27 cellular contexts compared by ENCODE assay signal in the genomic region with DNA sequence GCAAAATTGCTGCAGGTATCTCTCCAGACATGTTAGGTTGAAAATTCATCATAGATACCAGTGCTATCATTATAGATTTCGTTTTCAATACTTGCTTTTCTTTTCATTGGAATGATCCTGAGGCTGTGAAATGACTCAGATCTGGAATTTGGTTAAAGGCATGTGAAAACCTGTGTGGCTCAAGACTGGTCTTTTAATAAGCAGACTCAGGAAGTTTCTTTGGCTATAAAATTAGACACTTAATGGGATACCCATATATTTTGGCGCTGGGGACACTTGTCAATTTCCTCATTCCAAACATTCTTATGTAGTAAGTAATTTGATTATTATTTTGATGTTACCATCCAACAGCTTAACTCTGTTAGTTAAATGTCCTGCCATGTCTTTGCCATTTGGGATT.
"Had no signal": no experiment of that assay in that cellular context is flagged by ENCODE, and none has a peak within 500 bp of the region (broad histone marks: within the 10 kb centered on the region; RNA-seq: fewer than 3 reads in every experiment).

No MANE protein-coding gene starts in this region.

- H3K4me3 ChIP-seq: SK-N-MC had no signal

- ATAC-seq: activated T-cell treated with anti-CD3 and anti-CD28 coated beads, Interleukin-2, amount 50 U/mL, for 4 hours; activated T-helper 17 cell treated with anti-CD3 and anti-CD28 coated beads, Interleukin-2, amount 50 U/mL, for 72 hours; Right ventricle myocardium inferior; T-cell had no signal

- H3K27ac ChIP-seq: SK-N-MC had no signal

- FAIRE-seq: astrocyte, TTC549 had no signal

- DNase-seq: activated B cell treated with CpG ODN at 0.5 μM for 24 hours; activated CD4-positive, alpha-beta memory T cell treated with anti-CD3 and anti-CD28 coated beads for 36 hours; activated CD4-positive, alpha-beta T cell treated with anti-CD3 and anti-CD28 coated beads for 1 hour; activated CD4-positive, alpha-beta T cell treated with anti-CD3 and anti-CD28 coated beads, Interleukin-2, amount 10 ng/mL, durations not matched to agents 7 days and 5 days; activated CD8-positive, alpha-beta memory T cell treated with anti-CD3 and anti-CD28 coated beads for 24 hours; activated gamma-delta T cell; activated naive CD4-positive, alpha-beta T cell treated with anti-CD3 and anti-CD28 coated beads for 36 hours; activated T-cell treated with anti-CD3 and anti-CD28 coated beads, Interleukin-2, amount 50 U/mL, for 4 hours; amygdala; cerebellar nuclear complex; KG1; NCI-H1092; NCI-H1417; NCI-H1930; NCI-H2171; NCI-H226; NCI-H526; NCI-H82; NK-92 treated with Interleukin-12 subunit alpha and Interleukin-12 subunit beta, amount 100 ng/mL, for 24 hours; T-cell; T-helper 2 cell; T1000 had no signal
